Comparison of ENCODE assay signal across 33 cellular contexts in genomic region chr16:50086176-50086575, GRCh38.
"Had no signal": no experiment of that assay in that cellular context is flagged by ENCODE, and none has a peak within 500 bp of the region (broad histone marks: within the 10 kb centered on the region; RNA-seq: fewer than 3 reads in every experiment).

No MANE protein-coding gene starts in this region.

- H3K27ac ChIP-seq: adrenal gland, ascending aorta, cardiac muscle cell, VCaP had no signal

- H3K9me3 ChIP-seq: adrenal gland, ascending aorta had no signal

- DNase-seq: activated B cell treated with CpG ODN at 0.5 μM for 24 hours; activated CD4-positive, alpha-beta memory T cell treated with anti-CD3 and anti-CD28 coated beads for 36 hours; activated CD4-positive, alpha-beta T cell treated with anti-CD3 and anti-CD28 coated beads for 4 hours; activated CD4-positive, alpha-beta T cell treated with anti-CD3 and anti-CD28 coated beads, Interleukin-2, amount 10 ng/mL, durations not matched to agents 24 days and 14 days; activated CD4-positive, alpha-beta T cell treated with anti-CD3 and anti-CD28 coated beads, Interleukin-2, amount 50 U/mL, for 1 hour; activated CD4-positive, alpha-beta T cell treated with anti-CD3 and anti-CD28 coated beads, Interleukin-2, amount 50 U/mL, for 4 hours; activated CD4-positive, CD25-positive, alpha-beta regulatory T cell treated with anti-CD3 and anti-CD28 coated beads, Interleukin-2, amount 50 U/mL, for 72 hours; activated CD8-positive, alpha-beta memory T cell treated with anti-CD3 and anti-CD28 coated beads, Interleukin-2, amount 50 U/mL, for 4 hours; activated CD8-positive, alpha-beta T cell treated with anti-CD3 and anti-CD28 coated beads for 36 hours; activated effector memory CD4-positive, alpha-beta T cell treated with anti-CD3 and anti-CD28 coated beads, Interleukin-2, amount 50 U/mL, for 16 hours; activated gamma-delta T cell treated with Interleukin-2 at 50 U/mL for 16 hours; activated naive CD4-positive, alpha-beta T cell; activated naive CD4-positive, alpha-beta T cell treated with anti-CD3 and anti-CD28 coated beads for 36 hours; activated naive CD4-positive, alpha-beta T cell treated with anti-CD3 and anti-CD28 coated beads, Interleukin-2, amount 50 U/mL, for 16 hours; activated naive CD8-positive, alpha-beta T cell treated with anti-CD3 and anti-CD28 coated beads for 36 hours; activated T-cell treated with anti-CD3 and anti-CD28 coated beads for 4 hours; activated T-cell treated with anti-CD3 and anti-CD28 coated beads, Interleukin-2, amount 50 U/mL, for 1 hour; activated T-cell treated with anti-CD3 and anti-CD28 coated beads, Interleukin-2, amount 50 U/mL, for 4 hours; activated T-cell treated with anti-CD3 and anti-CD28 coated beads, Interleukin-2, amount 50 U/mL, for 72 hours; adrenal gland; amniotic stem cell; anterior cingulate cortex; caudate nucleus; cerebellar nuclear complex; T-helper 2 cell; T-helper 9 cell had no signal

- H3K27me3 ChIP-seq: adrenal gland, ascending aorta, cardiac muscle cell had no signal

- H3K4me1 ChIP-seq: adrenal gland, ascending aorta had no signal

- ATAC-seq: activated CD8-positive, alpha-beta T cell treated with anti-CD3 and anti-CD28 coated beads for 36 hours; activated naive CD4-positive, alpha-beta T cell treated with anti-CD3 and anti-CD28 coated beads, Interleukin-2, amount 50 U/mL, for 72 hours; activated T-cell treated with anti-CD3 and anti-CD28 coated beads, Interleukin-2, amount 50 U/mL, for 4 hours; activated T-cell treated with anti-CD3 and anti-CD28 coated beads, Interleukin-2, amount 50 U/mL, for 72 hours; activated T-helper 17 cell treated with anti-CD3 and anti-CD28 coated beads, Interleukin-2, amount 50 U/mL, for 72 hours had no signal

- H3K4me3 ChIP-seq: adrenal gland, ascending aorta, cardiac muscle cell had no signal

- FAIRE-seq: bronchial epithelial cell, TTC549 had no signal
